ENCODE assay signal across 22 cellular contexts in the genomic region with DNA sequence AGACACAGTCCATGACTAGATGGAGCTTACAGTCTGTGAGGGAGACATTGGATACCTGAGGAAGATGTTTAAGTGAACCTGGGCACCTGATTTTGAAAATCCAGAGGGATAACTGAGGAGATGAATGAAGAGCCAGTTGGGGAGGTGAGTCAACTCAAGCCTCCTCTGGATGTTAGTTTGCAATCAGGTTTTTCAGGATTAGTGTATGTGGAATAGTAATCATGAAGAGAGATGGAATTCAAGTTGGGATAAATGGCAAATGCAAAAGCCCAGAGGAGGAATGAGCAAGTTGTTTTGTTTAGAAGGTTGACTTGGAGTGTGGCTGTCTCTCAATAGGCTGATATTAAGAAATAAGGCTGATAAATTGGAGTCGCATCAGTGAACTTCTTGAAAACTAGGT. TPM values are rescaled to one million over a fixed set of nuclear protein-coding genes. Genes with fewer than 3 reads are reported as not detected.
DNase-seq lines count a peak whose midpoint lies in the region; ATAC-seq, FAIRE-seq and TF ChIP-seq lines count a peak whose summit lies in the region.
"Had no signal": no experiment of that assay in that cellular context is flagged by ENCODE, and none has a peak within 500 bp of the region (broad histone marks: within the 10 kb centered on the region; RNA-seq: fewer than 3 reads in every experiment).

No MANE protein-coding gene starts in this region.

- no peak for TF ChIP-seq CTCF in Caco-2 (IDR thresholded peaks at IDR 0.05; ENCODE audit: insufficient read depth in 1 of 2, low read depth in 1 of 2, low read length in 1 of 2, severe bottlenecking in 1 of 2, unreplicated experiment in 1 of 2)
- no peak for TF ChIP-seq CTCF in bronchial epithelial cell (IDR thresholded peaks at IDR 0.05; ENCODE audit: insufficient read depth, low read length, severe bottlenecking)
- TF ChIP-seq CTCF in tibial artery (IDR thresholded peaks at IDR 0.05), result no peak
- TF ChIP-seq CTCF in transverse colon (IDR thresholded peaks at IDR 0.05), result no peak
- TF ChIP-seq CTCF in breast epithelium (IDR thresholded peaks at IDR 0.05), result no peak

- H3K27ac ChIP-seq in tibial artery, result peak overlapping the region; percentile 55 to 63
- H3K27ac ChIP-seq in transverse colon, result no peak overlapping the region
- H3K27ac ChIP-seq in breast epithelium, result no peak overlapping the region
- H3K27ac ChIP-seq: 22Rv1, BLaER1, GM23248 had no signal

- CTCF ChIA-PET in Caco-2 (lab: Charles Lee), result interaction anchor here (0.6 to 2.1 kb wide), 2 partner anchors 18 to 211 kb away, joined by 3 to 7 read pairs; no protein-coding TSS in a partner anchor

- peak; percentile 80 for ATAC-seq in esophagus mucosa
- ATAC-seq: A549, GM12878 had no signal

- WGBS in transverse colon (ENCODE audit: low coverage in 1 of 2), 2 donors, result 93 to 100% methylated on average over 1 of the region's 1 CpG

- H3K4me3 ChIP-seq in Caco-2 (ENCODE audit: low read depth, low read length) (no peak overlapping the region), bronchial epithelial cell (ENCODE audit: low read depth, low read length) (no peak overlapping the region), tibial artery (no peak overlapping the region), transverse colon (no peak overlapping the region), breast epithelium (no peak overlapping the region)
- H3K4me3 ChIP-seq: A549, BLaER1, GM12878, GM23248 had no signal

- no peak overlapping the region for H3K4me3 Mint-ChIP-seq in Caco-2 (ENCODE audit: unreplicated experiment)
- H3K4me3 Mint-ChIP-seq: CD14-positive monocyte; CD4-positive, alpha-beta memory T cell had no signal

- H3K27me3 Mint-ChIP-seq in Caco-2 (ENCODE audit: insufficient read depth, unreplicated experiment), result no peaks in the 10 kb centered on the region

- no peaks in the 10 kb centered on the region for H3K36me3 Mint-ChIP-seq in Caco-2 (ENCODE audit: insufficient read depth, unreplicated experiment)
- H3K36me3 Mint-ChIP-seq: CD14-positive monocyte; CD4-positive, alpha-beta memory T cell had no signal

- H3K9me3 Mint-ChIP-seq in Caco-2 (ENCODE audit: unreplicated experiment), result no peaks in the 10 kb centered on the region
- H3K9me3 Mint-ChIP-seq: CD4-positive, alpha-beta memory T cell had no signal

- FAIRE-seq in bronchial epithelial cell (lab: Jason Lieb, UNC), result no peak
- FAIRE-seq: A549, GM12878, H54 had no signal

- POLR2A ChIA-PET in Caco-2 (lab: Charles Lee), result no interaction called here

- H3K27me3 ChIP-seq in Caco-2 (replicated peaks; ENCODE audit: control insufficient read depth, insufficient read depth, low read length) (no peaks in the 10 kb centered on the region), bronchial epithelial cell (ENCODE audit: control insufficient read depth, insufficient read depth, low read length) (no peaks in the 10 kb centered on the region), tibial artery (no peaks in the 10 kb centered on the region), transverse colon (peaks cover 28% of the 10 kb centered on the region), breast epithelium (no peaks in the 10 kb centered on the region)
- H3K27me3 ChIP-seq: BLaER1 had no signal

- TF ChIP-seq EP300 in transverse colon (IDR thresholded peaks at IDR 0.05; ENCODE audit: low read depth), result no peak

- H3K4me1 Mint-ChIP-seq in Caco-2 (ENCODE audit: low read depth, unreplicated experiment), result peaks cover 26% of the 10 kb centered on the region
- H3K4me1 Mint-ChIP-seq: CD14-positive monocyte had no signal

- H3K9me3 ChIP-seq in Caco-2 (no peaks in the 10 kb centered on the region), tibial artery (no peaks in the 10 kb centered on the region), transverse colon (no peaks in the 10 kb centered on the region), breast epithelium (no peaks in the 10 kb centered on the region)
- H3K9me3 ChIP-seq: A549, BLaER1 had no signal

- H3K4me1 ChIP-seq in Caco-2 (peaks cover 11% of the 10 kb centered on the region), tibial artery (peaks cover 0 to 90% (median 35%) of the 10 kb centered on the region in 4 donors), transverse colon (peaks cover 0 to 4% (median 0%) of the 10 kb centered on the region in 4 donors), breast epithelium (no peaks in the 10 kb centered on the region)
- H3K4me1 ChIP-seq: BLaER1 had no signal

- DNase-seq in Caco-2 (no peak), bronchial epithelial cell (ENCODE audit: low read depth) (peak; percentile 43), tibial artery (no peak), transverse colon (no peak), breast epithelium (ENCODE audit: low spot score in 2 of 2) (no peak), OCI-M1 (lab: John Stamatoyannopoulos, UW) (no peak)
- DNase-seq: CD4-positive, alpha-beta memory T cell; DMS 273 treated with DMSO at 0.1 percent for 48 hours; DMS53; DND-41; EL; HCEC 1CT had no signal

- TF ChIP-seq POLR2A in transverse colon (IDR thresholded peaks at IDR 0.05), result no peak
- TF ChIP-seq POLR2A in breast epithelium (IDR thresholded peaks at IDR 0.05), result no peak

- no TSS peak for BruUV-seq in Caco-2 (replicated peaks; lab: Mats Ljungman, UMichigan)

- in situ Hi-C loops in transverse colon (cut with MboI; ENCODE audit: low pct_ligation_motif_present in 1 of 4, low pct_unique_long_range_greater_than_20kb in 1 of 4, low sequenced_read_pairs in 3 of 4), result no loop called here

- H3K36me3 ChIP-seq in Caco-2 (ENCODE audit: control insufficient read depth, insufficient read depth, low read length), result no peaks in the 10 kb centered on the region
- no peaks in the 10 kb centered on the region for H3K36me3 ChIP-seq in bronchial epithelial cell (ENCODE audit: control insufficient read depth, insufficient read depth, low read length)
- no peaks in the 10 kb centered on the region for H3K36me3 ChIP-seq in tibial artery
- H3K36me3 ChIP-seq in transverse colon, result no peaks in the 10 kb centered on the region
- no peaks in the 10 kb centered on the region for H3K36me3 ChIP-seq in breast epithelium
- H3K36me3 ChIP-seq: BLaER1 had no signal

- intact Hi-C loops in Caco-2 (cut with micrococcal nuclease; ENCODE audit: unreplicated experiment), result loop anchor here (2.0 kb wide), 2 partner anchors 221 to 601 kb away; no protein-coding TSS in a partner anchor
- intact Hi-C loops in tibial artery (cut with DNase I; ENCODE audit: low total_unique reads), result no loop called here
- intact Hi-C loops in transverse colon (cut with DNase I; ENCODE audit: low total_unique reads), result no loop called here
- intact Hi-C loops in breast epithelium (cut with DNase I; ENCODE audit: low total_unique reads), result no loop called here

- peak overlapping the region; percentile 68 for H3K27ac Mint-ChIP-seq in Caco-2 (ENCODE audit: unreplicated experiment)
- H3K27ac Mint-ChIP-seq: CD14-positive monocyte; CD4-positive, alpha-beta memory T cell had no signal

RNA-seq across cellular contexts. Expression of gene PRDM6, which starts 28.9 kb away (rescaled TPM):
- total RNA-seq in Caco-2 (2022) (1.7 TPM in 2 replicates), bronchial epithelial cell (not detected in 2 replicates), esophagus mucosa (0.32 TPM), transverse colon (1 to 10 TPM; 1.2 to 4.0 (median 2.0) TPM), breast epithelium (1 to 10 TPM in 1 of 3 donors, under 1 TPM in 2; 0.48 to 2.6 (median 0.66) TPM)
- total RNA-seq: CD4-positive, alpha-beta memory T cell; G401; GM12878; HT-29 had no signal

Comparison
In these comparisons a context has a peak if more than half of its experiments do, and no peak if none do; other contexts are left out.
1. H3K27ac ChIP-seq: peak in tibial artery (2 of 2); none in transverse colon (0 of 4) and breast epithelium (0 of 2).